In the genomic region with DNA sequence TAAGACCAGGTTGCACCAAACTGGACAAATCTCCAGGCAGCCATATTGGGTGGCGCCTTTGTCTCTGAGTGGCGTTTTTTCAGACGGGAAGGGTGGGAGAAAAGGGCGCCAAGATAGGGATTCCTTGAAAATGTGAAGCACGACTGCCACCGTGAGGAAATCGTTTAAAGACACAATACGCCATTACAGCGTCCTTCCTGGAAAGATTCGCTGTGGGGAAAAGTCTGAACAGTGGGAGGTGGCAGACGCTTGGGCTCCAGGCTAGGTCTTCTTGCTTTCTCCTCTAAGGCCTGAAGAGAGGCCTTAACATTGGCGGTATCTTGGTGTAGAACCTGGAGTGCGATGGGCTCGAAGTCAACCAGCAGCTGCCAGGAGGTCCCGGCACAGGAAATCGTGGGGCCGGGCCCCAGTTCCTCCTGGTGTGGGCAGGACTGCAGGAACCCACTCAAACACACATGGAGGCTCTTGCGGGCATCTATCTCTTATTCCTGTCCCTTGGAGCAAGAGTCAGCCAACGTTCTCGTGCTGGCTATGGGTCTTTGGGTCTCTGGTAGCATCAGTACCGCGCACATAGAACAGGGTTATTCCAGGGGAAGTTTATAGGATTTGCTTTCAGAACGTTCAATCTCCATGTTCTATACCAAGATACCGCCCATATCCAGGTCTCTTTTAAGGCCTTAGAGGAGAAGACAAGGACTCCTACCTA, we compare ENCODE assay signal across 9 cellular contexts.
DNase-seq lines count a peak whose midpoint lies in the region; ATAC-seq and TF ChIP-seq lines count a peak whose summit lies in the region.
"Had no signal": no experiment of that assay in that cellular context is flagged by ENCODE, and none has a peak within 500 bp of the region (broad histone marks: within the 10 kb centered on the region; RNA-seq: fewer than 3 reads in every experiment).

No MANE protein-coding gene starts in this region.

- ATAC-seq in GM21723 (IDR thresholded peaks at IDR 0.05; ENCODE audit: unreplicated experiment), result peak; percentile 67
- ATAC-seq in left lung, result peak; percentile 92
- ATAC-seq in HG02610 (IDR thresholded peaks at IDR 0.05; ENCODE audit: unreplicated experiment), result no peak
- ATAC-seq in stimulated activated naive CD8-positive, alpha-beta T cell treated with anti-CD3 and anti-CD28 coated beads, Interleukin-15, amount 100 ng/mL, for 72 hours, result no peak

- peaks cover 0 to 27% (median 0%) of the 10 kb centered on the region in 3 donors for H3K27me3 Mint-ChIP-seq in CD14-positive monocyte (ENCODE audit: low read depth in 3 of 3)
- H3K27me3 Mint-ChIP-seq in stimulated activated naive CD8-positive, alpha-beta T cell treated with anti-CD3 and anti-CD28 coated beads, Interleukin-15, amount 100 ng/mL, for 72 hours, result no peaks in the 10 kb centered on the region
- H3K27me3 Mint-ChIP-seq: activated B cell treated with CpG ODN at 0.5 μM for 24 hours had no signal

- H3K9me3 ChIP-seq in left lung, result no peaks in the 10 kb centered on the region

- peak overlapping the region in 5 of 7 donors; percentile 49 to 90 (median 68) for H3K27ac Mint-ChIP-seq in CD14-positive monocyte
- no peak overlapping the region for H3K27ac Mint-ChIP-seq in stimulated activated naive CD8-positive, alpha-beta T cell treated with anti-CD3 and anti-CD28 coated beads, Interleukin-15, amount 100 ng/mL, for 72 hours
- H3K27ac Mint-ChIP-seq: activated B cell treated with CpG ODN at 0.5 μM for 24 hours had no signal

- no peaks in the 10 kb centered on the region for H3K36me3 ChIP-seq in left lung

- H3K9me3 Mint-ChIP-seq in CD14-positive monocyte, result peaks cover 1 to 23% (median 7%) of the 10 kb centered on the region in 7 donors
- H3K9me3 Mint-ChIP-seq in stimulated activated naive CD8-positive, alpha-beta T cell treated with anti-CD3 and anti-CD28 coated beads, Interleukin-15, amount 100 ng/mL, for 72 hours, result no peaks in the 10 kb centered on the region
- H3K9me3 Mint-ChIP-seq: activated B cell treated with CpG ODN at 0.5 μM for 24 hours had no signal

- no peak for DNase-seq in CD14-positive monocyte (ENCODE audit: low spot score)
- peak; percentile 71 for DNase-seq in T-helper 9 cell
- DNase-seq in left lung, result peak in 1 of 2 donors; percentile 79
- DNase-seq in stimulated activated naive CD8-positive, alpha-beta T cell treated with anti-CD3 and anti-CD28 coated beads, Interleukin-15, amount 100 ng/mL, for 72 hours, result no peak
- DNase-seq in NCI-H2029 treated with DMSO at 0.1 percent for 48 hours (lab: John Stamatoyannopoulos, UW), result no peak
- DNase-seq in AG20443 (ENCODE audit: low spot score), result no peak
- DNase-seq: activated B cell treated with CpG ODN at 0.5 μM for 24 hours had no signal

- peaks cover 4 to 19% of the 10 kb centered on the region in 2 donors for H3K36me3 Mint-ChIP-seq in CD14-positive monocyte

- H3K4me3 Mint-ChIP-seq in CD14-positive monocyte, result no peak overlapping the region
- H3K4me3 Mint-ChIP-seq in stimulated activated naive CD8-positive, alpha-beta T cell treated with anti-CD3 and anti-CD28 coated beads, Interleukin-15, amount 100 ng/mL, for 72 hours, result no peak overlapping the region
- H3K4me3 Mint-ChIP-seq: activated B cell treated with CpG ODN at 0.5 μM for 24 hours had no signal

- H3K27ac ChIP-seq in left lung, result peak overlapping the region in 1 of 2 donors; percentile 85

- no peak for TF ChIP-seq CTCF in CD14-positive monocyte (IDR thresholded peaks at IDR 0.05)
- no peak for TF ChIP-seq CTCF in left lung (IDR thresholded peaks at IDR 0.05)

- H3K4me3 ChIP-seq in left lung, result peak overlapping the region in 1 of 2 donors; percentile 41

- H3K4me1 Mint-ChIP-seq in CD14-positive monocyte, result no peaks in the 10 kb centered on the region
- H3K4me1 Mint-ChIP-seq in stimulated activated naive CD8-positive, alpha-beta T cell treated with anti-CD3 and anti-CD28 coated beads, Interleukin-15, amount 100 ng/mL, for 72 hours, result no peaks in the 10 kb centered on the region
- H3K4me1 Mint-ChIP-seq: activated B cell treated with CpG ODN at 0.5 μM for 24 hours had no signal

- H3K4me1 ChIP-seq in left lung, result no peaks in the 10 kb centered on the region

- intact Hi-C loops in CD14-positive monocyte (cut with micrococcal nuclease) (no loop called here), left lung (cut with DNase I) (no loop called here)

- no peaks in the 10 kb centered on the region for H3K27me3 ChIP-seq in left lung

Comparison
In these comparisons a context has a peak if more than half of its experiments do, and no peak if none do; other contexts are left out.
1. H3K27ac Mint-ChIP-seq: peak in CD14-positive monocyte (5 of 7); none in stimulated activated naive CD8-positive, alpha-beta T cell treated with anti-CD3 and anti-CD28 coated beads, Interleukin-15, amount 100 ng/mL, for 72 hours (0 of 2).
2. ATAC-seq: peak in GM21723 (single experiment) and left lung (single experiment); none in HG02610 (single experiment) and stimulated activated naive CD8-positive, alpha-beta T cell treated with anti-CD3 and anti-CD28 coated beads, Interleukin-15, amount 100 ng/mL, for 72 hours (single experiment).